In genomic region chr9:93280661-93281259, GRCh38 we compare ENCODE assay signal across 26 cellular contexts.
"Had no signal": no experiment of that assay in that cellular context is flagged by ENCODE, and none has a peak within 500 bp of the region (broad histone marks: within the 10 kb centered on the region; RNA-seq: fewer than 3 reads in every experiment).

No MANE protein-coding gene starts in this region.

- H3K9me3 ChIP-seq: body of pancreas, heart right ventricle, suprapubic skin had no signal

- H3K4me1 Mint-ChIP-seq: activated CD4-positive, alpha-beta T cell treated with anti-CD3 and anti-CD28 coated beads for 36 hours; activated CD8-positive, alpha-beta memory T cell treated with anti-CD3 and anti-CD28 coated beads, Interleukin-2, amount 10 ng/mL, durations not matched to agents 7 days and 5 days; natural killer cell; neural progenitor cell had no signal

- H3K36me3 Mint-ChIP-seq: activated CD8-positive, alpha-beta memory T cell treated with anti-CD3 and anti-CD28 coated beads, Interleukin-2, amount 10 ng/mL, durations not matched to agents 7 days and 5 days; natural killer cell had no signal

- H3K4me3 ChIP-seq: body of pancreas, heart right ventricle, neural progenitor cell, spleen, suprapubic skin, tibial nerve had no signal

- H3K9ac ChIP-seq: neural progenitor cell had no signal

- H3K27ac Mint-ChIP-seq: activated B cell treated with CpG ODN at 0.5 μM for 24 hours; activated CD4-positive, alpha-beta T cell treated with anti-CD3 and anti-CD28 coated beads for 36 hours; activated CD8-positive, alpha-beta memory T cell treated with anti-CD3 and anti-CD28 coated beads, Interleukin-2, amount 10 ng/mL, durations not matched to agents 7 days and 5 days; activated CD8-positive, alpha-beta T cell treated with anti-CD3 and anti-CD28 coated beads, Interleukin-2, amount 10 ng/mL, durations not matched to agents 7 days and 5 days; activated naive CD8-positive, alpha-beta T cell; activated T-cell treated with anti-CD3 and anti-CD28 coated beads, Interleukin-2, amount 50 U/mL, for 72 hours; effector memory CD8-positive, alpha-beta T cell; natural killer cell; neural progenitor cell; T-helper 2 cell treated with Interferon-gamma antibody and Interleukin-4, amounts not matched to agents 5 μg/mL and 100 μg/mL, for 36 hours had no signal

- FAIRE-seq: islet of Langerhans had no signal

- DNase-seq: activated B cell treated with CpG ODN at 0.5 μM for 24 hours; activated CD4-positive, alpha-beta T cell treated with anti-CD3 and anti-CD28 coated beads for 36 hours; activated CD8-positive, alpha-beta memory T cell treated with anti-CD3 and anti-CD28 coated beads, Interleukin-2, amount 10 ng/mL, durations not matched to agents 7 days and 5 days; activated CD8-positive, alpha-beta T cell treated with anti-CD3 and anti-CD28 coated beads, Interleukin-2, amount 10 ng/mL, durations not matched to agents 7 days and 5 days; activated effector memory CD4-positive, alpha-beta T cell treated with Interleukin-2 at 50 U/mL for 16 hours; activated naive CD4-positive, alpha-beta T cell treated with Interleukin-2 at 50 U/mL for 16 hours; activated T-cell treated with anti-CD3 and anti-CD28 coated beads, Interleukin-2, amount 50 U/mL, for 72 hours; anterior cingulate cortex; body of pancreas; cortex of kidney; effector memory CD8-positive, alpha-beta T cell; heart right ventricle; left ventricle myocardium superior; midbrain; natural killer cell; occipital lobe; right cardiac atrium; spleen; stimulated activated naive CD4-positive, alpha-beta T cell; T-helper 1 cell had no signal

- H2AFZ ChIP-seq: neural progenitor cell had no signal

- ATAC-seq: activated CD4-positive, alpha-beta T cell treated with anti-CD3 and anti-CD28 coated beads for 36 hours; activated CD8-positive, alpha-beta memory T cell treated with anti-CD3 and anti-CD28 coated beads, Interleukin-2, amount 10 ng/mL, durations not matched to agents 7 days and 5 days; activated CD8-positive, alpha-beta T cell treated with anti-CD3 and anti-CD28 coated beads, Interleukin-2, amount 10 ng/mL, durations not matched to agents 7 days and 5 days; activated T-cell treated with anti-CD3 and anti-CD28 coated beads, Interleukin-2, amount 50 U/mL, for 72 hours; body of pancreas; effector memory CD8-positive, alpha-beta T cell; heart right ventricle; left ventricle myocardium superior; natural killer cell; right cardiac atrium had no signal

- H3K27me3 ChIP-seq: body of pancreas, neural progenitor cell, suprapubic skin, tibial nerve had no signal

- H3K4me3 Mint-ChIP-seq: activated B cell treated with CpG ODN at 0.5 μM for 24 hours; activated CD4-positive, alpha-beta T cell treated with anti-CD3 and anti-CD28 coated beads for 36 hours; activated CD8-positive, alpha-beta memory T cell treated with anti-CD3 and anti-CD28 coated beads, Interleukin-2, amount 10 ng/mL, durations not matched to agents 7 days and 5 days; activated CD8-positive, alpha-beta T cell treated with anti-CD3 and anti-CD28 coated beads, Interleukin-2, amount 10 ng/mL, durations not matched to agents 7 days and 5 days; activated naive CD8-positive, alpha-beta T cell; activated T-cell treated with anti-CD3 and anti-CD28 coated beads, Interleukin-2, amount 50 U/mL, for 72 hours; effector memory CD8-positive, alpha-beta T cell; natural killer cell; neural progenitor cell; T-helper 2 cell treated with Interferon-gamma antibody and Interleukin-4, amounts not matched to agents 5 μg/mL and 100 μg/mL, for 36 hours had no signal

- H3K4me2 ChIP-seq: neural progenitor cell had no signal

- H3K27ac ChIP-seq: body of pancreas, heart right ventricle, neural progenitor cell, spleen, suprapubic skin, tibial nerve had no signal

- H3K36me3 ChIP-seq: neural progenitor cell, spleen, suprapubic skin, tibial nerve had no signal

- H3K4me1 ChIP-seq: body of pancreas, heart right ventricle, neural progenitor cell, suprapubic skin, tibial nerve had no signal

- H3K9me3 Mint-ChIP-seq: effector memory CD8-positive, alpha-beta T cell; natural killer cell; T-helper 2 cell treated with Interferon-gamma antibody and Interleukin-4, amounts not matched to agents 5 μg/mL and 100 μg/mL, for 36 hours had no signal
